In genomic region chr3:172913911-172914730, GRCh38 we compare ENCODE assay signal across 17 cellular contexts.
DNase-seq lines count a peak whose midpoint lies in the region; ATAC-seq and TF ChIP-seq lines count a peak whose summit lies in the region.
"Had no signal": no experiment of that assay in that cellular context is flagged by ENCODE, and none has a peak within 500 bp of the region (broad histone marks: within the 10 kb centered on the region; RNA-seq: fewer than 3 reads in every experiment).

No MANE protein-coding gene starts in this region.

- ATAC-seq in HG03457 (IDR thresholded peaks at IDR 0.05; ENCODE audit: unreplicated experiment), result no peak
- no peak for ATAC-seq in CD4-positive, alpha-beta T cell (ENCODE audit: poor library complexity)

- no peak overlapping the region for H3K4me3 ChIP-seq in HEK293 (ENCODE audit: low read depth, low read length)
- H3K4me3 ChIP-seq in choroid plexus epithelial cell (ENCODE audit: low read depth, low read length), result no peak overlapping the region
- H3K4me3 ChIP-seq in A673 (ENCODE audit: low read depth, low read length, poor library complexity, severe bottlenecking), result no peak overlapping the region
- H3K4me3 ChIP-seq: PC-9 had no signal

- intact Hi-C loops in A673 (cut with micrococcal nuclease; ENCODE audit: unreplicated experiment) (no loop called here), Calu3 (cut with micrococcal nuclease; ENCODE audit: unreplicated experiment) (no loop called here)
- intact Hi-C loops in CD4-positive, alpha-beta T cell (cut with DNase I, micrococcal nuclease), result no loop called here

- H3K9me3 Mint-ChIP-seq in progenitor cell of endocrine pancreas (ENCODE audit: low read depth), result peaks cover 20% of the 10 kb centered on the region
- no peaks in the 10 kb centered on the region for H3K9me3 Mint-ChIP-seq in Calu3 (ENCODE audit: low read depth, unreplicated experiment)
- H3K9me3 Mint-ChIP-seq in CD4-positive, alpha-beta T cell, result no peaks in the 10 kb centered on the region

- H3K27me3 Mint-ChIP-seq in progenitor cell of endocrine pancreas (no peaks in the 10 kb centered on the region), Calu3 (ENCODE audit: unreplicated experiment) (no peaks in the 10 kb centered on the region)
- H3K27me3 Mint-ChIP-seq in CD4-positive, alpha-beta T cell, result peaks cover 17% of the 10 kb centered on the region

- BruUV-seq in A673 (replicated peaks; lab: Mats Ljungman, UMichigan) (no TSS peak), Calu3 (replicated peaks; lab: Mats Ljungman, UMichigan) (no TSS peak)

- no peak for TF ChIP-seq CTCF in HEK293 (tag by site-specific recombination; IDR thresholded peaks at IDR 0.05)
- no peak for TF ChIP-seq CTCF in choroid plexus epithelial cell (conservative IDR thresholded peaks at IDR 0.05; ENCODE audit: low read depth, low read length)
- TF ChIP-seq CTCF in progenitor cell of endocrine pancreas (IDR thresholded peaks at IDR 0.05; ENCODE audit: unreplicated experiment), result no peak
- TF ChIP-seq CTCF in A673 (conservative IDR thresholded peaks at IDR 0.05; ENCODE audit: low read depth, low read length), result no peak
- TF ChIP-seq CTCF in Calu3 (IDR thresholded peaks at IDR 0.05; ENCODE audit: unreplicated experiment), result no peak
- TF ChIP-seq CTCF in CD4-positive, alpha-beta T cell (IDR thresholded peaks at IDR 0.05), result no peak

- DNase-seq in NCI-H69 (lab: John Stamatoyannopoulos, UW) (peak; percentile 48), choroid plexus epithelial cell (ENCODE audit: low read depth) (peak; percentile 15), progenitor cell of endocrine pancreas (ENCODE audit: low spot score, unreplicated experiment) (no peak), A673 (ENCODE audit: low spot score) (no peak), Calu3 (no peak)
- DNase-seq in CD4-positive, alpha-beta T cell, result no peak
- DNase-seq: Caco-2; CD4-positive, CD25-positive, alpha-beta regulatory T cell; NCI-H1092; NCI-H1436; NCI-H2029; NCI-H524 treated with DMSO at 0.1 percent for 48 hours; PC-9; RPMI8226; SHP77 had no signal

- H3K4me1 Mint-ChIP-seq in progenitor cell of endocrine pancreas (ENCODE audit: low read depth), result peaks cover 64% of the 10 kb centered on the region
- H3K4me1 Mint-ChIP-seq in Calu3 (ENCODE audit: low read depth, unreplicated experiment), result peaks cover 39% of the 10 kb centered on the region
- H3K4me1 Mint-ChIP-seq in CD4-positive, alpha-beta T cell (ENCODE audit: low read depth), result no peaks in the 10 kb centered on the region
- H3K4me1 Mint-ChIP-seq: CD4-positive, CD25-positive, alpha-beta regulatory T cell had no signal

- CTCF ChIA-PET in HEK293 (lab: Yijun Ruan, JAX), result no interaction called here
- CTCF ChIA-PET in A673 (lab: Charles Lee), result no interaction called here
- CTCF ChIA-PET in Calu3 (lab: Charles Lee), result interaction anchor here (0.5 kb wide), 1 partner anchor 20 kb away, joined by 4 read pairs; no protein-coding TSS in a partner anchor
- CTCF ChIA-PET in CD4-positive, alpha-beta T cell (lab: Charles Lee), result no interaction called here

- POLR2A ChIA-PET in HEK293 (lab: Yijun Ruan, JAX) (no interaction called here), A673 (lab: Charles Lee; ENCODE audit: low non-redundant PET) (no interaction called here)
- POLR2A ChIA-PET in CD4-positive, alpha-beta T cell (lab: Charles Lee), result no interaction called here

- H3K27ac ChIP-seq in HEK293 (ENCODE audit: extremely low read depth, low read depth, low read length), result no peak overlapping the region
- no peak overlapping the region for H3K27ac ChIP-seq in A673 (ENCODE audit: low read depth, low read length, poor library complexity, severe bottlenecking)
- H3K27ac ChIP-seq in CD4-positive, alpha-beta T cell (ENCODE audit: low read depth, low read length), result no peak overlapping the region
- H3K27ac ChIP-seq: PC-9 had no signal

- H3K4me1 ChIP-seq in HEK293 (ENCODE audit: control insufficient read depth, insufficient read depth, low read length) (peaks cover 18% of the 10 kb centered on the region), A673 (ENCODE audit: insufficient read depth, low read length, poor library complexity, severe bottlenecking) (peaks cover 33% of the 10 kb centered on the region)

- no peaks in the 10 kb centered on the region for H3K9me3 ChIP-seq in HEK293 (ENCODE audit: control insufficient read depth, insufficient read depth, low read depth, low read length)
- H3K9me3 ChIP-seq in A673 (ENCODE audit: low read depth, low read length, poor library complexity, severe bottlenecking), result no peaks in the 10 kb centered on the region
- H3K9me3 ChIP-seq in CD4-positive, alpha-beta T cell (ENCODE audit: control insufficient read depth, low read length), result no peaks in the 10 kb centered on the region
- H3K9me3 ChIP-seq: Caco-2 had no signal

- H3K27ac Mint-ChIP-seq in progenitor cell of endocrine pancreas, result peak overlapping the region; percentile 92
- no peak overlapping the region for H3K27ac Mint-ChIP-seq in Calu3 (ENCODE audit: unreplicated experiment)
- H3K27ac Mint-ChIP-seq in CD4-positive, alpha-beta T cell, result no peak overlapping the region
- H3K27ac Mint-ChIP-seq: CD4-positive, CD25-positive, alpha-beta regulatory T cell had no signal

- no peaks in the 10 kb centered on the region for H3K36me3 ChIP-seq in HEK293 (ENCODE audit: control insufficient read depth in 2 of 2, insufficient read depth in 1 of 2, low read length in 2 of 2)
- H3K36me3 ChIP-seq in A673 (ENCODE audit: insufficient read depth, low read length, poor library complexity, severe bottlenecking), result no peaks in the 10 kb centered on the region

- peaks cover 3% of the 10 kb centered on the region for H3K36me3 Mint-ChIP-seq in progenitor cell of endocrine pancreas (ENCODE audit: insufficient read depth)
- H3K36me3 Mint-ChIP-seq in Calu3 (ENCODE audit: insufficient read depth, unreplicated experiment), result peaks cover 6% of the 10 kb centered on the region
- no peaks in the 10 kb centered on the region for H3K36me3 Mint-ChIP-seq in CD4-positive, alpha-beta T cell (ENCODE audit: low read depth)
- H3K36me3 Mint-ChIP-seq: CD4-positive, CD25-positive, alpha-beta regulatory T cell had no signal

- H3K4me3 Mint-ChIP-seq in progenitor cell of endocrine pancreas (ENCODE audit: low read depth), result no peak overlapping the region
- H3K4me3 Mint-ChIP-seq in Calu3 (ENCODE audit: low read depth, unreplicated experiment), result no peak overlapping the region
- no peak overlapping the region for H3K4me3 Mint-ChIP-seq in CD4-positive, alpha-beta T cell
- H3K4me3 Mint-ChIP-seq: CD4-positive, CD25-positive, alpha-beta regulatory T cell had no signal

- H3K27me3 ChIP-seq in A673 (replicated peaks; ENCODE audit: insufficient read depth, low read depth, low read length, poor library complexity), result no peaks in the 10 kb centered on the region
- H3K27me3 ChIP-seq in CD4-positive, alpha-beta T cell (ENCODE audit: control insufficient read depth, insufficient read depth, low read length), result no peaks in the 10 kb centered on the region

TF ChIP-seq in HEK293, 187 proteins besides CTCF, POLR2A, EP300 and RAD21:
- TF ChIP-seq PRDM6 (tag by site-specific recombination; IDR thresholded peaks at IDR 0.05) (peak; percentile 42; the same call in 1 of the 2 replicates), ZNF148 (tag by site-specific recombination; IDR thresholded peaks at IDR 0.05; ENCODE audit: borderline replicate concordance) (no peak)
TF ChIP-seq in HEK293: peak in this region for 1.

Comparison
In these comparisons a context has a peak if more than half of its experiments do, and no peak if none do; other contexts are left out.
1. DNase-seq: peak in NCI-H69 (single experiment) and choroid plexus epithelial cell (single experiment); none in progenitor cell of endocrine pancreas (single experiment), A673 (single experiment), Calu3 (single experiment) and CD4-positive, alpha-beta T cell (0 of 10).